ENCODE assay signal across 9 cellular contexts in genomic region chr2:105397025-105397722, GRCh38. TPM values are rescaled to one million over a fixed set of nuclear protein-coding genes. Genes with fewer than 3 reads are reported as not detected.
DNase-seq lines count a peak whose midpoint lies in the region; TF ChIP-seq lines count a peak whose summit lies in the region.
"Had no signal": no experiment of that assay in that cellular context is flagged by ENCODE, and none has a peak within 500 bp of the region (broad histone marks: within the 10 kb centered on the region; RNA-seq: fewer than 3 reads in every experiment).

No MANE protein-coding gene starts in this region.

- H3K9ac ChIP-seq in HUES6 (ENCODE audit: low read length): peak overlapping the region; percentile 40
- H3K9ac ChIP-seq in muscle layer of colon (ENCODE audit: low read length): peak overlapping the region; percentile 19

- H3K4me1 ChIP-seq in HUES6 (ENCODE audit: control insufficient read depth, insufficient read depth, low read length): peaks cover 8% of the 10 kb centered on the region
- H3K4me1 ChIP-seq in breast epithelium: peaks cover 0 to 3% of the 10 kb centered on the region in 2 donors
- H3K4me1 ChIP-seq in muscle layer of colon (ENCODE audit: insufficient read depth, low read length): peaks cover 38% of the 10 kb centered on the region

- H3K9me3 ChIP-seq in HUES6 (ENCODE audit: control insufficient read depth, insufficient read depth, low read depth, low read length): peaks cover 5% of the 10 kb centered on the region; the same call in 1 of the 2 replicates
- H3K9me3 ChIP-seq in breast epithelium: no peaks in the 10 kb centered on the region
- no peaks in the 10 kb centered on the region for H3K9me3 ChIP-seq in muscle layer of colon (ENCODE audit: low read length)

- peak overlapping the region; percentile 65 for H3K4me3 ChIP-seq in AG09309 (ENCODE audit: control insufficient read depth, low read depth, low read length)
- peak overlapping the region; percentile 87; the same call in 1 of the 2 replicates for H3K4me3 ChIP-seq in HUES6 (ENCODE audit: low read depth, low read length)
- peak overlapping the region; percentile 75 to 91 (median 81) for H3K4me3 ChIP-seq in breast epithelium
- peak overlapping the region; percentile 83 to 95 for H3K4me3 ChIP-seq in muscle layer of colon (ENCODE audit: low read depth in 1 of 2, low read length in 2 of 2)

- peaks cover 17% of the 10 kb centered on the region for H3K27me3 ChIP-seq in HUES6 (ENCODE audit: control insufficient read depth, insufficient read depth, low read length)
- no peaks in the 10 kb centered on the region for H3K27me3 ChIP-seq in breast epithelium
- H3K27me3 ChIP-seq in muscle layer of colon (ENCODE audit: control insufficient read depth in 1 of 2, insufficient read depth in 2 of 2, low read length in 2 of 2): no peaks in the 10 kb centered on the region

- intact Hi-C loops in breast epithelium (cut with DNase I; ENCODE audit: low total_unique reads): no loop called here

- H3K36me3 ChIP-seq in HUES6 (ENCODE audit: control insufficient read depth, insufficient read depth, low read length): peaks cover 11% of the 10 kb centered on the region; the same call in 1 of the 2 replicates
- H3K36me3 ChIP-seq in breast epithelium: no peaks in the 10 kb centered on the region
- H3K36me3 ChIP-seq in muscle layer of colon (ENCODE audit: insufficient read depth, low read length): no peaks in the 10 kb centered on the region

- no peak overlapping the region for H3K27ac ChIP-seq in HUES6 (ENCODE audit: low read depth, low read length)
- H3K27ac ChIP-seq in breast epithelium: peak overlapping the region; percentile 85 to 90
- H3K27ac ChIP-seq in muscle layer of colon (ENCODE audit: low read depth, low read length): no peak overlapping the region

- DNase-seq in AG09309 (ENCODE audit: low read depth) (no peak), breast epithelium (ENCODE audit: low spot score in 2 of 2) (no peak), RPMI8226 (no peak), DMS153 treated with DMSO at 0.1 percent for 48 hours (lab: John Stamatoyannopoulos, UW; ENCODE audit: unreplicated experiment) (no peak), Kasumi-1 (lab: John Stamatoyannopoulos, UW) (no peak), NCI-H510A treated with DMSO at 0.1 percent for 48 hours (lab: John Stamatoyannopoulos, UW) (no peak)
- DNase-seq: NCI-H2081 had no signal

- TF ChIP-seq CTCF in AG09309 (IDR thresholded peaks at IDR 0.05; ENCODE audit: control insufficient read depth, insufficient read depth, low read depth, low read length, missing control alignments): no peak
- no peak for TF ChIP-seq CTCF in breast epithelium (IDR thresholded peaks at IDR 0.05)

- TF ChIP-seq POLR2A in breast epithelium (IDR thresholded peaks at IDR 0.05): no peak

RNA-seq across cellular contexts. Expression of gene FHL2, which starts 1.7 kb away (rescaled TPM):
- 100 to 1,000 TPM in 1 of 3 donors, 10 to 100 TPM in 2; 20.0 to 128 (median 98.2) TPM for total RNA-seq in breast epithelium

RNA-seq across cellular contexts. Expression of gene C2orf49, which starts 59.8 kb away (rescaled TPM):
- 10 to 100 TPM; 20.0 to 31.6 (median 23.0) TPM for total RNA-seq in breast epithelium

Comparison
In these comparisons a context has a peak if more than half of its experiments do, and no peak if none do; other contexts are left out.
1. H3K27ac ChIP-seq: peak in breast epithelium (2 of 2); none in HUES6 (single experiment) and muscle layer of colon (single experiment).
2. Peak in every context shown above with its lines, with median percentiles within 50 percentile points of each other: H3K4me3 ChIP-seq.